In genomic region chr15:69457304-69458280, GRCh38 we compare ENCODE assay signal across 1 cellular context.
TF ChIP-seq lines count a peak whose summit lies in the region.

No MANE protein-coding gene starts in this region.

TF ChIP-seq in WTC11, 78 proteins besides CTCF, POLR2A, EP300 and RAD21:
- 0 out of 2 replicates have a peak, but pooled peaks have one; percentile 9 for TF ChIP-seq ERG (CRISPR knock-in tag; IDR thresholded peaks at IDR 0.05)
- TF ChIP-seq NFATC4 (CRISPR knock-in tag; IDR thresholded peaks at IDR 0.05) = peak; percentile 50
- peak; percentile 83 for TF ChIP-seq PRRX2 (CRISPR knock-in tag; IDR thresholded peaks at IDR 0.05)
- no peak for TF ChIP-seq NR1H2 (CRISPR knock-in tag; IDR thresholded peaks at IDR 0.05)
- no peak for TF ChIP-seq USF1 (CRISPR knock-in tag; IDR thresholded peaks at IDR 0.05)
- TF ChIP-seq ZNF396 (CRISPR knock-in tag; IDR thresholded peaks at IDR 0.05; ENCODE audit: borderline replicate concordance) = no peak
- TF ChIP-seq RORB (CRISPR knock-in tag; IDR thresholded peaks at IDR 0.05) = no peak
- TF ChIP-seq, protein P1, sequence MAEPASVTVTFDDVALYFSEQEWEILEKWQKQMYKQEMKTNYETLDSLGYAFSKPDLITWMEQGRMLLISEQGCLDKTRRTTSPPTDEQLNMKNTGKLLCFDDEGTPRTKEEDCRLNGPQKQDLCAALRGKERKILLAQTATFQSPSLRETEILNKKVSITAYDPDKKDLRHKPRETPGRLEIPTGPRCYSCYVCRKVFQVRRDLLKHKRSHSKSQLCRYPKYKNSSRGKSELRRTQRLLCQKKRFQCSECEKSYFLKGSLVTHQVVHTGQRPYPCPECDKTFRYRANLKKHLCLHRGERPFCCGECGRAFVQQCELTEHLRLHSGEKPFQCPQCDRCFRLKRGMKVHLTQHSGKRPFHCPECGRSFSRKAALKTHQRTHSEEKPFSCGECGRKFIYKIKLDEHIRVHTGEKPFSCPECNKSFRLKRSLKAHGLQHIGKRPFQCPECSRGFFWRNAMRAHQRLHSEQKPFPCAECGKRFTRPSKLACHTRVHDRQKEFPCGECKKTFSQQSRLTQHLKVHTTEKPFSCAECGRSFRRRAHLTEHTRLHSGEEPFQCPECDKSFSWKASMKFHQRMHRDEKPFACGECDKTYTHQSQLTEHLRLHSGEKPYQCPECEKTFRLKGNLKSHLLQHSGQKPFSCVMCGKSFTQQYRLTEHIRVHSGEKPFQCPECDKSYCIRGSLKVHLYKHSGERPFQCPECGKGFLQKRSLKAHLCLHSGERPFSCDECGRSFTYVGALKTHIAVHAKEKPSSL (CRISPR knock-in tag; conservative IDR thresholded peaks at IDR 0.05) = peak; percentile 35; the same call in 1 of the 2 replicates
- TF ChIP-seq ZBTB43 (CRISPR knock-in tag; IDR thresholded peaks at IDR 0.05) = no peak
- TF ChIP-seq SP1 (CRISPR knock-in tag; conservative IDR thresholded peaks at IDR 0.05) = peak; percentile 27; the same call in 1 of the 2 replicates
- 0 out of 2 replicates have a peak, but pooled peaks have one; percentile 36 for TF ChIP-seq ZNF671 (CRISPR knock-in tag; IDR thresholded peaks at IDR 0.05)
